In genomic region chr10:43619368-43619767, GRCh38 we compare ENCODE assay signal across 5 cellular contexts. TPM values are rescaled to one million over a fixed set of nuclear protein-coding genes. Genes with fewer than 3 reads are reported as not detected.
ATAC-seq lines count a peak whose summit lies in the region.
"Had no signal": no experiment of that assay in that cellular context is flagged by ENCODE, and none has a peak within 500 bp of the region (broad histone marks: within the 10 kb centered on the region; RNA-seq: fewer than 3 reads in every experiment).

No MANE protein-coding gene starts in this region.

- ATAC-seq in esophagus mucosa, result peak; percentile 55
- no peak for ATAC-seq in HG02885 (IDR thresholded peaks at IDR 0.05; ENCODE audit: poor library complexity, unreplicated experiment)
- ATAC-seq: A549; CD8-positive, alpha-beta T cell had no signal

RNA-seq across cellular contexts. Expression of gene ZNF485, which starts 13.1 kb away (rescaled TPM):
- 2.5 TPM for total RNA-seq in esophagus mucosa

RNA-seq across cellular contexts. Expression of gene ZNF32, which starts 29.3 kb away (rescaled TPM):
- total RNA-seq in esophagus mucosa, result 16.8 TPM
- total RNA-seq: A172 had no signal

RNA-seq across cellular contexts. Expression of gene ZNF239, which starts 45.0 kb away (rescaled TPM):
- total RNA-seq in esophagus mucosa, result 0.64 TPM
